Comparison of ENCODE assay signal across 8 cellular contexts in the genomic region with DNA sequence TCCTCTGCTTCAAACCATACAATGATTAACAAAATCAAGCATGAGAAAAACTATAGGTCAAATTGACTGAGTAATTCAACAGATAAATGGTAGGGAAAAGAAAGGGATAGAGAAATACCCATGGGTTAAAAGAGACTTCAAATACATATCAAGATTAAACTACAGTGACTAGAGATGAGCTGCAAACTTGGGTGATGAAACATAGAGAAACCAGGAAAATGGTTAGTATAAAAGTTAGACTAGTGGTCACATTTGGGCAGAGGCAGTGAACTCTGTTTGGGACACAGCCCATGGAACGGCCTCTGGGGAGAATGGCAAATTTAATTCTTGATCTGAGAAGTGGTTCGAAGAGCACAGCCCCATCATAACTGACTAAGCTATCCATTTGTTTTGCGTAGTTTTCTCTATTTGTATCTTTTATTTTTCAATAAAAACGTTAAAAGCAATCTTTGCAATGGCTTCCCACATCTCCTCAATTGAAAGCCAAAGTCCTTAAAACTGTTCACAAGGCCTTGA.
"Had no signal": no experiment of that assay in that cellular context is flagged by ENCODE, and none has a peak within 500 bp of the region (broad histone marks: within the 10 kb centered on the region; RNA-seq: fewer than 3 reads in every experiment).

No MANE protein-coding gene starts in this region.

- H3K4me3 ChIP-seq: GM23248, HAP-1 had no signal

- H3K27ac Mint-ChIP-seq: IgD-negative memory B cell had no signal

- H3K4me3 Mint-ChIP-seq: IgD-negative memory B cell had no signal

- H3K36me3 ChIP-seq: HAP-1 had no signal

- H3K9ac ChIP-seq: GM23248 had no signal

- H3K9me3 ChIP-seq: HAP-1 had no signal

- H2AFZ ChIP-seq: GM23248 had no signal

- H3K27ac ChIP-seq: GM23248, HL-60 had no signal

- DNase-seq: GM23248, GOT3, H7, KG1 had no signal

- H3K4me1 ChIP-seq: HAP-1 had no signal

- ATAC-seq: HepG2 had no signal
